Comparison of ENCODE assay signal across 7 cellular contexts in genomic region chr10:59907537-59907917, GRCh38. TPM values are rescaled to one million over a fixed set of nuclear protein-coding genes. Genes with fewer than 3 reads are reported as not detected.
DNase-seq lines count a peak whose midpoint lies in the region; ATAC-seq and TF ChIP-seq lines count a peak whose summit lies in the region.

No MANE protein-coding gene starts in this region.

- H3K27ac ChIP-seq in foreskin keratinocyte, result peak overlapping the region; percentile 82

- H3K4me1 ChIP-seq in foreskin keratinocyte (peaks cover 34% of the 10 kb centered on the region), skeletal muscle satellite cell (ENCODE audit: control insufficient read depth, insufficient read depth, low read length) (peaks cover 38% of the 10 kb centered on the region)

- peak overlapping the region; percentile 95 to 97 (median 95) for H3K4me3 Mint-ChIP-seq in T-cell

- ATAC-seq in T-cell (replicated peaks in 1 of 4), result no peak
- no peak for ATAC-seq in foreskin keratinocyte

- H3K27me3 ChIP-seq in foreskin keratinocyte (no peaks in the 10 kb centered on the region), skeletal muscle satellite cell (ENCODE audit: control insufficient read depth, insufficient read depth, low read length) (no peaks in the 10 kb centered on the region)

- H3K4me1 Mint-ChIP-seq in T-cell, result peaks cover 52 to 57% (median 55%) of the 10 kb centered on the region in 3 donors

- CTCF ChIA-PET in T-cell (lab: Charles Lee), result interaction anchor here (0.7 to 4.0 kb wide), 8 partner anchors 35 to 1639 kb away, joined by 3 to 30 read pairs (median 4); partner anchors contain the start of gene CISD1 (in 1 of the 2)

- peak overlapping the region; percentile 87 for H3K4me2 ChIP-seq in skeletal muscle satellite cell (ENCODE audit: low read length)

- TF ChIP-seq CTCF in HFF-Myc (IDR thresholded peaks at IDR 0.05; ENCODE audit: low read depth, low read length, missing control alignments) (no peak), foreskin keratinocyte (conservative IDR thresholded peaks at IDR 0.05) (no peak), GM20000 (IDR thresholded peaks at IDR 0.05; ENCODE audit: extremely low read depth, missing control alignments) (no peak)

- POLR2A ChIA-PET in T-cell (lab: Charles Lee), result interaction anchor here in 1 of 2 donors (0.6 to 0.7 kb wide), 3 partner anchors 38 to 800 kb away, joined by 4 to 6 read pairs (median 5); no protein-coding TSS in a partner anchor

- peak overlapping the region; percentile 90 to 98 for H3K27ac Mint-ChIP-seq in T-cell

- H3K4me3 ChIP-seq in HFF-Myc (replicated peaks; ENCODE audit: low read depth, low read length) (peak overlapping the region; percentile 97), skeletal muscle satellite cell (ENCODE audit: low read length) (peak overlapping the region; percentile 97)

- H3K9me3 ChIP-seq in skeletal muscle satellite cell (replicated peaks; ENCODE audit: low read length), result no peaks in the 10 kb centered on the region

- H3K9ac ChIP-seq in skeletal muscle satellite cell (ENCODE audit: low read depth, low read length), result peak overlapping the region; percentile 92

- H3K27me3 Mint-ChIP-seq in T-cell, result no peaks in the 10 kb centered on the region

- no peak for DNase-seq in HFF-Myc (ENCODE audit: extremely low read depth, low read depth)
- no peak for DNase-seq in T-cell
- no peak for DNase-seq in foreskin keratinocyte
- DNase-seq in iPS-NIHi11 (ENCODE audit: low spot score), result no peak
- no peak for DNase-seq in HuH-7.5 (ENCODE audit: low spot score)
- no peak for DNase-seq in GM20000 (ENCODE audit: low spot score)

- peaks cover 7% of the 10 kb centered on the region for H3K36me3 Mint-ChIP-seq in T-cell

- H3K9me3 Mint-ChIP-seq in T-cell, result no peaks in the 10 kb centered on the region

- no peaks in the 10 kb centered on the region for H3K36me3 ChIP-seq in skeletal muscle satellite cell (ENCODE audit: insufficient read depth, low read length)

RNA-seq across cellular contexts. Expression of gene CCDC6, which starts 1.2 kb away (rescaled TPM):
- 10 to 100 TPM; 16.5 to 26.1 (median 20.1) TPM for total RNA-seq in T-cell
- total RNA-seq in foreskin keratinocyte, result 47.9 and 49.3 TPM in 2 replicates
- 11.6 and 15.2 TPM in 2 replicates for polyA plus RNA-seq in foreskin keratinocyte
- 30.4 and 37.8 TPM in 2 replicates for total RNA-seq in skeletal muscle satellite cell (2012; rRNA removed)
